ENCODE assay signal across 20 cellular contexts in the genomic region with DNA sequence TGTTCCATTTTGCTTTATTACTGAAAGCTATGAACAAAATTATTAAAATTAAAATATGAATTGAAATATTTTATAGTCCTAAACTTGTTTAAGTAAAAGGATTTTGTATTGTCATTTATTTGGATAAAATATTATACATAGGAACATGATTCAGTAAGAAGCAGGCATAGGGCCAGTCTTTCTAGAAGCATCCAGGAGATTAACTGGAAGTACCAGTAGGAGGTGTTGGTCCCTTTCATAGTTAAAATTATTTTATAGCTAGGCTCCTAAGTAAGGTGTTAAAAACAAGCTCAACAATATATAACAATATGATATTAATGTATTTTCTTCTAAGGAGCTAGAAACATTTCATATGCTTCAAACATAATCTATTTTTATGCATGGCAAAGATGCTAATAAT. TPM values are rescaled to one million over a fixed set of nuclear protein-coding genes. Genes with fewer than 3 reads are reported as not detected.
A peak's percentile ranks its signal among the peaks of the same experiment; 100 is the strongest.
DNase-seq lines count a peak whose midpoint lies in the region; ATAC-seq, FAIRE-seq and TF ChIP-seq lines count a peak whose summit lies in the region.
"Had no signal": no experiment of that assay in that cellular context is flagged by ENCODE, and none has a peak within 500 bp of the region (broad histone marks: within the 10 kb centered on the region; RNA-seq: fewer than 3 reads in every experiment).

No MANE protein-coding gene starts in this region.

- DNase-seq in ACHN = peak; percentile 48
- no peak for DNase-seq in stomach
- DNase-seq in NCI-H524 treated with DMSO at 0.1 percent for 48 hours (lab: John Stamatoyannopoulos, UW) = no peak
- DNase-seq in kidney tubule cell (ENCODE audit: low spot score) = no peak
- DNase-seq: activated CD4-positive, alpha-beta T cell treated with anti-CD3 and anti-CD28 coated beads for 48 hours; activated naive CD8-positive, alpha-beta T cell treated with anti-CD3 and anti-CD28 coated beads, Interleukin-2, amount 10 ng/mL, durations not matched to agents 7 days and 5 days; body of pancreas; NCI-H1694 treated with DMSO at 0.1 percent for 48 hours; NCI-H748 treated with DMSO at 0.1 percent for 48 hours; SJCRH30; stimulated activated CD4-positive, alpha-beta T cell treated with anti-CD3 and anti-CD28 coated beads, Interleukin-4, amount 100 ng/mL, for 4 hours; stimulated activated naive CD8-positive, alpha-beta T cell treated with anti-CD3 and anti-CD28 coated beads, Interleukin-15, amount 100 ng/mL, for 72 hours had no signal

- FAIRE-seq in TTC549 (lab: Jason Lieb, UNC) = peak; percentile 69
- FAIRE-seq: endothelial cell of umbilical vein, K562 had no signal

- in situ Hi-C loops in ACHN (cut with HindIII; ENCODE audit: low pct_ligation_motif_present, low pct_unique_long_range_greater_than_20kb, low sequenced_read_pairs) = no loop called here

- H3K27me3 ChIP-seq in gastroesophageal sphincter (no peaks in the 10 kb centered on the region), stomach (no peaks in the 10 kb centered on the region)
- H3K27me3 ChIP-seq: body of pancreas, SJCRH30 had no signal

- H3K9me3 ChIP-seq in gastroesophageal sphincter (no peaks in the 10 kb centered on the region), stomach (no peaks in the 10 kb centered on the region)
- H3K9me3 ChIP-seq: body of pancreas, SJCRH30 had no signal

- intact Hi-C loops in stomach (cut with DNase I; ENCODE audit: low total_unique reads) = no loop called here

- TF ChIP-seq EP300 in gastroesophageal sphincter (IDR thresholded peaks at IDR 0.05) (no peak), stomach (IDR thresholded peaks at IDR 0.05) (no peak)

- H3K27ac ChIP-seq in gastroesophageal sphincter (peak overlapping the region; percentile 61 to 74 (median 65)), stomach (peak overlapping the region in 4 of 5 donors; percentile 26 to 62 (median 40))
- H3K27ac ChIP-seq: SJCRH30 had no signal

- H3K4me1 ChIP-seq in gastroesophageal sphincter (peaks cover 14 to 50% (median 17%) of the 10 kb centered on the region in 3 donors), stomach (peaks cover 0 to 25% (median 14%) of the 10 kb centered on the region in 4 donors)
- H3K4me1 ChIP-seq: body of pancreas, SJCRH30 had no signal

- H3K36me3 ChIP-seq in gastroesophageal sphincter = no peaks in the 10 kb centered on the region
- no peaks in the 10 kb centered on the region for H3K36me3 ChIP-seq in stomach
- H3K36me3 ChIP-seq: SJCRH30 had no signal

- TF ChIP-seq CTCF in gastroesophageal sphincter (IDR thresholded peaks at IDR 0.05) (no peak), stomach (IDR thresholded peaks at IDR 0.05) (no peak)

- TF ChIP-seq POLR2A in gastroesophageal sphincter (IDR thresholded peaks at IDR 0.05) (no peak), stomach (IDR thresholded peaks at IDR 0.05) (no peak)

- H3K4me3 ChIP-seq in gastroesophageal sphincter = no peak overlapping the region
- no peak overlapping the region for H3K4me3 ChIP-seq in stomach
- H3K4me3 ChIP-seq: body of pancreas, K562, SJCRH30 had no signal

- ATAC-seq in gastroesophageal sphincter (no peak), GM18511 (IDR thresholded peaks at IDR 0.05; ENCODE audit: unreplicated experiment) (no peak), HG03469 (IDR thresholded peaks at IDR 0.05; ENCODE audit: unreplicated experiment) (no peak)
- ATAC-seq: body of pancreas; K562; stimulated activated naive CD8-positive, alpha-beta T cell treated with anti-CD3 and anti-CD28 coated beads, Interleukin-15, amount 100 ng/mL, for 72 hours had no signal

RNA-seq across cellular contexts. Expression of gene FIGN, which starts 43.7 kb away (rescaled TPM):
- total RNA-seq in gastroesophageal sphincter (10 to 100 TPM in 2 of 4 donors, 1 to 10 TPM in 2; 5.0 to 17.5 (median 10.2) TPM), stomach (1 to 10 TPM; 1.2 to 8.9 (median 4.1) TPM)
- 1 to 10 TPM in 1 of 3 donors, under 1 TPM in 2; 0.33 to 1.2 (median 0.92) TPM for polyA plus RNA-seq in stomach
- total RNA-seq: activated naive CD8-positive, alpha-beta T cell treated with anti-CD3 and anti-CD28 coated beads, Interleukin-2, amount 10 ng/mL, durations not matched to agents 7 days and 5 days; T-helper 1 cell treated with Interleukin-12 subunit alpha and Interleukin-12 subunit beta and Interleukin-4 antibody, amounts not matched to agents 30 ng/mL and 1 ng/mL, for 36 hours had no signal
- polyA plus RNA-seq: CD14-positive monocyte, K562 had no signal
